In the genomic region with DNA sequence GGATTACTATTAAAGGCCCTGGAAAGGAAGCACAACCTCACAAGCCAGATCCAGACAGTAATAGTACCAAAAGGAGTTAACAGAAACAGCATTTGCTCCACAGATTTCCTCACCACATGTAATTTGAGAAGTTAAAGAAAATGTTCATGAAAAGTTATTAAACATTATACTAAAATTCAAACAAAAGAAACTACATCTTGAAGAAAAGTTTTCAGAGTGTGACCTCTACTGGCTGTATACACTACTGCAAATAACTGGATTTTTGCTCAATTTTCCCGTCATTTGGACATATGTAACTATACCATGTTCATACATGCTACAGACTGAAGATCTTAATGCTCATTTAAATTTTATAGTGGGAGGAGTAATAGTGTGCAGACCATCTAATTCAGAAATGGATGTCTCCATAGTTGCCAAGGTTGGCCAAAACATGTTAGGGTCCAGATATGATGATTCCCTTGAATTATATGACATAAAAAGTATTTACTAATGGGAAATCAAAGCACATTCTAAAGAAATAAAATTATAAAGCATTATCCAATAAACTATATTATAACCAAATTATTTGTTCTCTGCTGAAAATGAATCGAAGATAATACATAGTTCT, we compare ENCODE assay signal across 9 cellular contexts. TPM values are rescaled to one million over a fixed set of nuclear protein-coding genes. Genes with fewer than 3 reads are reported as not detected.
DNase-seq lines count a peak whose midpoint lies in the region; ATAC-seq and TF ChIP-seq lines count a peak whose summit lies in the region.
"Had no signal": no experiment of that assay in that cellular context is flagged by ENCODE, and none has a peak within 500 bp of the region (broad histone marks: within the 10 kb centered on the region; RNA-seq: fewer than 3 reads in every experiment).

No MANE protein-coding gene starts in this region.

- H3K4me2 ChIP-seq in OCI-LY3 (ENCODE audit: low read length), result no peak overlapping the region

- H3K9me3 Mint-ChIP-seq in stimulated activated naive CD8-positive, alpha-beta T cell treated with anti-CD3 and anti-CD28 coated beads, Interleukin-15, amount 100 ng/mL, for 72 hours, result no peaks in the 10 kb centered on the region
- H3K9me3 Mint-ChIP-seq: stimulated activated naive CD8-positive, alpha-beta T cell treated with anti-CD3 and anti-CD28 coated beads, Interleukin-15, Interleukin-2, amounts not matched to agents 100 ng/mL and 50 ng/mL, for 24 hours had no signal

- no peak overlapping the region for H3K27ac Mint-ChIP-seq in stimulated activated naive CD8-positive, alpha-beta T cell treated with anti-CD3 and anti-CD28 coated beads, Interleukin-15, amount 100 ng/mL, for 72 hours
- H3K27ac Mint-ChIP-seq: stimulated activated naive CD8-positive, alpha-beta T cell treated with anti-CD3 and anti-CD28 coated beads, Interleukin-15, Interleukin-2, amounts not matched to agents 100 ng/mL and 50 ng/mL, for 24 hours had no signal

- H3K9me3 ChIP-seq in OCI-LY3 (ENCODE audit: insufficient read depth, low read length) (no peaks in the 10 kb centered on the region), stomach (no peaks in the 10 kb centered on the region)

- H2AFZ ChIP-seq in OCI-LY3 (ENCODE audit: low read depth, low read length), result no peak overlapping the region

- H3K4me3 Mint-ChIP-seq in stimulated activated naive CD8-positive, alpha-beta T cell treated with anti-CD3 and anti-CD28 coated beads, Interleukin-15, amount 100 ng/mL, for 72 hours, result no peak overlapping the region
- H3K4me3 Mint-ChIP-seq: stimulated activated naive CD8-positive, alpha-beta T cell treated with anti-CD3 and anti-CD28 coated beads, Interleukin-15, Interleukin-2, amounts not matched to agents 100 ng/mL and 50 ng/mL, for 24 hours had no signal

- H3K36me3 ChIP-seq in OCI-LY3 (replicated peaks; ENCODE audit: low read depth, low read length), result peaks cover 46% of the 10 kb centered on the region
- H3K36me3 ChIP-seq in stomach, result peaks cover 16 to 62% (median 58%) of the 10 kb centered on the region in 4 donors

- intact Hi-C loops in stomach (cut with DNase I; ENCODE audit: low total_unique reads), result loop anchor here (10.0 kb wide), 1 partner anchor 171 kb away; a partner anchor contains a TSS

- H3K4me1 ChIP-seq in OCI-LY3 (ENCODE audit: low read length) (peaks cover 11% of the 10 kb centered on the region), stomach (peaks cover 8 to 37% (median 23%) of the 10 kb centered on the region in 4 donors)

- H3K27me3 ChIP-seq in OCI-LY3 (ENCODE audit: low read depth, low read length) (no peaks in the 10 kb centered on the region), stomach (no peaks in the 10 kb centered on the region)

- H3K27me3 Mint-ChIP-seq in stimulated activated naive CD8-positive, alpha-beta T cell treated with anti-CD3 and anti-CD28 coated beads, Interleukin-15, amount 100 ng/mL, for 72 hours, result no peaks in the 10 kb centered on the region
- H3K27me3 Mint-ChIP-seq: stimulated activated naive CD8-positive, alpha-beta T cell treated with anti-CD3 and anti-CD28 coated beads, Interleukin-15, Interleukin-2, amounts not matched to agents 100 ng/mL and 50 ng/mL, for 24 hours had no signal

- TF ChIP-seq CTCF in OCI-LY3 (IDR thresholded peaks at IDR 0.05; ENCODE audit: low read depth, low read length) (peak; percentile 78), stomach (IDR thresholded peaks at IDR 0.05) (peak in 4 of 7 experiments; percentile 15 to 49 (median 30))

- peaks cover 50% of the 10 kb centered on the region for H3K79me2 ChIP-seq in OCI-LY3 (ENCODE audit: low read length)

- TF ChIP-seq POLR2A in erythroblast (IDR thresholded peaks at IDR 0.05; ENCODE audit: low read length) (no peak), stomach (IDR thresholded peaks at IDR 0.05) (no peak)

- WGBS in stomach, 5 donors, result 53 to 68% (median 64%) methylated on average over 2 of the region's 2 CpGs

- peak; percentile 35 for ATAC-seq in stimulated activated naive CD8-positive, alpha-beta T cell treated with anti-CD3 and anti-CD28 coated beads, Interleukin-15, amount 100 ng/mL, for 72 hours
- ATAC-seq in stimulated activated naive CD8-positive, alpha-beta T cell treated with anti-CD3 and anti-CD28 coated beads, Interleukin-15, Interleukin-2, amounts not matched to agents 100 U/mL and 50 U/mL, for 24 hours, result no peak
- no peak for ATAC-seq in HG02840 (IDR thresholded peaks at IDR 0.05; ENCODE audit: low FRiP score, unreplicated experiment)

- DNase-seq in stimulated activated naive CD8-positive, alpha-beta T cell treated with anti-CD3 and anti-CD28 coated beads, Interleukin-15, amount 100 ng/mL, for 72 hours, result no peak
- no peak for DNase-seq in stimulated activated naive CD8-positive, alpha-beta T cell treated with anti-CD3 and anti-CD28 coated beads, Interleukin-15, Interleukin-2, amounts not matched to agents 100 U/mL and 50 U/mL, for 24 hours
- DNase-seq in erythroblast (lab: John Stamatoyannopoulos, UW) (peak; percentile 27 to 38), stomach (no peak), AG08396 (ENCODE audit: low spot score) (no peak), cerebellum (ENCODE audit: low spot score) (no peak)

- no peak overlapping the region for H3K27ac ChIP-seq in OCI-LY3 (ENCODE audit: low read length)
- H3K27ac ChIP-seq in stomach, result no peak overlapping the region

- H3K4me1 Mint-ChIP-seq in stimulated activated naive CD8-positive, alpha-beta T cell treated with anti-CD3 and anti-CD28 coated beads, Interleukin-15, amount 100 ng/mL, for 72 hours, result peaks cover 32% of the 10 kb centered on the region

- H3K4me3 ChIP-seq in OCI-LY3 (ENCODE audit: low read length) (no peak overlapping the region), stomach (no peak overlapping the region)

- no peaks in the 10 kb centered on the region for H4K20me1 ChIP-seq in OCI-LY3 (ENCODE audit: insufficient read depth, low read length)

- H3K9ac ChIP-seq in OCI-LY3 (ENCODE audit: low read length), result no peak overlapping the region

- TF ChIP-seq EP300 in stomach (IDR thresholded peaks at IDR 0.05), result no peak

RNA-seq across cellular contexts. Expression of a gene that starts 5.6 kb away (rescaled TPM):
- total RNA-seq in stomach, result 10 to 100 TPM in 3 of 5 donors, 1 to 10 TPM in 2; 7.2 to 45.5 (median 10.3) TPM
- 10 to 100 TPM; 11.4 to 44.8 (median 14.7) TPM for polyA plus RNA-seq in stomach
- 41.6 TPM for total RNA-seq in cerebellum

RNA-seq across cellular contexts. Expression of a gene that starts 25.3 kb away (rescaled TPM):
- total RNA-seq in stomach, result 1 to 10 TPM in 4 of 5 donors, under 1 TPM in 1; 0.87 to 9.0 (median 5.4) TPM
- 1 to 10 TPM; 3.2 to 4.6 (median 4.4) TPM for polyA plus RNA-seq in stomach
- total RNA-seq in cerebellum, result 2.9 TPM

Comparison
In these comparisons a context has a peak if more than half of its experiments do, and no peak if none do; other contexts are left out.
1. DNase-seq: peak in erythroblast (2 of 2); none in stimulated activated naive CD8-positive, alpha-beta T cell treated with anti-CD3 and anti-CD28 coated beads, Interleukin-15, amount 100 ng/mL, for 72 hours (0 of 2), stimulated activated naive CD8-positive, alpha-beta T cell treated with anti-CD3 and anti-CD28 coated beads, Interleukin-15, Interleukin-2, amounts not matched to agents 100 U/mL and 50 U/mL, for 24 hours (single experiment), stomach (single experiment), AG08396 (single experiment) and cerebellum (single experiment).